In genomic region chr19:18339703-18340102, GRCh38 we compare ENCODE assay signal across 8 cellular contexts. TPM values are rescaled to one million over a fixed set of nuclear protein-coding genes. Genes with fewer than 3 reads are reported as not detected.
DNase-seq lines count a peak whose midpoint lies in the region; ATAC-seq, FAIRE-seq and TF ChIP-seq lines count a peak whose summit lies in the region.

No MANE protein-coding gene starts in this region.

- dilution Hi-C loops in keratinocyte (cut with MboI; ENCODE audit: extremely low pct_ligation_motif_present, low sequenced_read_pairs): no loop called here

- peaks cover 25% of the 10 kb centered on the region for H3K4me1 ChIP-seq in keratinocyte (ENCODE audit: control insufficient read depth, extremely low read depth, insufficient read depth, low read length)

- H3K9me3 Mint-ChIP-seq in activated B cell treated with CpG ODN at 0.5 μM for 24 hours (no peaks in the 10 kb centered on the region), type B pancreatic cell (no peaks in the 10 kb centered on the region)

- no peak overlapping the region for H3K9ac ChIP-seq in keratinocyte (ENCODE audit: control insufficient read depth, extremely low read depth, insufficient read depth, low read length)

- H3K4me3 Mint-ChIP-seq in activated B cell treated with CpG ODN at 0.5 μM for 24 hours: peak overlapping the region; percentile 80
- peak overlapping the region; percentile 88 for H3K4me3 Mint-ChIP-seq in type B pancreatic cell

- H3K79me2 ChIP-seq in keratinocyte (ENCODE audit: control insufficient read depth, insufficient read depth, low read length): no peaks in the 10 kb centered on the region

- peaks cover 14% of the 10 kb centered on the region for H3K36me3 Mint-ChIP-seq in activated B cell treated with CpG ODN at 0.5 μM for 24 hours (ENCODE audit: low read depth)
- H3K36me3 Mint-ChIP-seq in type B pancreatic cell: no peaks in the 10 kb centered on the region

- no peak overlapping the region for H3K27ac ChIP-seq in HL-60 (replicated peaks)
- no peak overlapping the region for H3K27ac ChIP-seq in keratinocyte (ENCODE audit: control insufficient read depth, insufficient read depth, low read length)

- H3K27ac Mint-ChIP-seq in activated B cell treated with CpG ODN at 0.5 μM for 24 hours: no peak overlapping the region
- peak overlapping the region; percentile 22 for H3K27ac Mint-ChIP-seq in type B pancreatic cell

- no peak for FAIRE-seq in keratinocyte (lab: Jason Lieb, UNC)

- no peak for ATAC-seq in activated B cell treated with CpG ODN at 0.5 μM for 24 hours (ENCODE audit: low read depth)
- ATAC-seq in HG03571 (IDR thresholded peaks at IDR 0.05; ENCODE audit: unreplicated experiment): no peak
- no peak for ATAC-seq in HG03354 (IDR thresholded peaks at IDR 0.05; ENCODE audit: poor library complexity, severe bottlenecking, unreplicated experiment)

- H3K4me3 ChIP-seq in HL-60 (replicated peaks; ENCODE audit: insufficient read depth, low read length) (no peak overlapping the region; the same call in 1 of the 2 replicates), keratinocyte (ENCODE audit: control insufficient read depth in 2 of 3, extremely low read depth in 1 of 3, insufficient read depth in 2 of 3, low read depth in 1 of 3, low read length in 3 of 3) (no peak overlapping the region)

- H3K27me3 ChIP-seq in HL-60 (ENCODE audit: insufficient read depth, poor library complexity, severe bottlenecking) (no peaks in the 10 kb centered on the region), keratinocyte (ENCODE audit: control insufficient read depth, extremely low read depth, insufficient read depth, low read length) (no peaks in the 10 kb centered on the region)

- H3K9me1 ChIP-seq in keratinocyte (ENCODE audit: control insufficient read depth, extremely low read depth, insufficient read depth, low read length): no peaks in the 10 kb centered on the region

- intact Hi-C loops in activated B cell treated with CpG ODN at 0.5 μM for 24 hours (cut with micrococcal nuclease): loop anchor here (2.0 kb wide), 1 partner anchor 79 kb away; the partner anchor contains the start of gene SSBP4

- no peaks in the 10 kb centered on the region for H4K20me1 ChIP-seq in keratinocyte (ENCODE audit: control insufficient read depth, extremely low read depth, insufficient read depth, low read length)

- H3K4me2 ChIP-seq in keratinocyte (ENCODE audit: control insufficient read depth, extremely low read depth, insufficient read depth, low read depth, low read length): peak overlapping the region; percentile 74

- CTCF ChIA-PET in activated B cell treated with CpG ODN at 0.5 μM for 24 hours (lab: Charles Lee): interaction anchor here (1.0 to 2.0 kb wide), 7 partner anchors 10 to 73 kb away, joined by 3 to 15 read pairs (median 6); no protein-coding TSS in a partner anchor

- H3K36me3 ChIP-seq in keratinocyte (ENCODE audit: control insufficient read depth in 2 of 2, extremely low read depth in 1 of 2, insufficient read depth in 2 of 2, low read length in 2 of 2): no peaks in the 10 kb centered on the region

- no peak overlapping the region for H2AFZ ChIP-seq in keratinocyte (ENCODE audit: control insufficient read depth, low read length)

- POLR2A ChIA-PET in activated B cell treated with CpG ODN at 0.5 μM for 24 hours (lab: Charles Lee): interaction anchor here (0.6 to 1.6 kb wide), 7 partner anchors 17 to 89 kb away, joined by 3 to 6 read pairs (median 4); partner anchors contain the start of gene LSM4

- H3K9me3 ChIP-seq in keratinocyte (ENCODE audit: control insufficient read depth, low read depth, low read length): no peaks in the 10 kb centered on the region

- TF ChIP-seq CTCF in HL-60 (IDR thresholded peaks at IDR 0.05; ENCODE audit: insufficient read depth, low read length) (peak; percentile 15), activated B cell treated with CpG ODN at 0.5 μM for 24 hours (IDR thresholded peaks at IDR 0.05) (no peak), keratinocyte (optimal IDR thresholded peaks at IDR 0.05 in 1 of 3, IDR thresholded peaks at IDR 0.05 in 1 of 3, conservative IDR thresholded peaks at IDR 0.05 in 1 of 3; ENCODE audit: extremely low read depth in 1 of 3, insufficient read depth in 2 of 3, low read length in 3 of 3) (peak in 1 of 3 experiments; percentile 28), type B pancreatic cell (conservative IDR thresholded peaks at IDR 0.05) (peak; percentile 35)

- H3K4me1 Mint-ChIP-seq in activated B cell treated with CpG ODN at 0.5 μM for 24 hours (peaks cover 13% of the 10 kb centered on the region), type B pancreatic cell (ENCODE audit: unreplicated experiment) (peaks cover 22% of the 10 kb centered on the region)

- peak; percentile 3 for DNase-seq in COLO668 (lab: John Stamatoyannopoulos, UW; ENCODE audit: unreplicated experiment)
- peak in 1 of 2 experiments; percentile 39 for DNase-seq in HL-60 (ENCODE audit: low read depth in 1 of 2, low spot score in 1 of 2)
- DNase-seq in activated B cell treated with CpG ODN at 0.5 μM for 24 hours: no peak
- no peak for DNase-seq in keratinocyte (ENCODE audit: low read depth, low spot score)
- DNase-seq in type B pancreatic cell (ENCODE audit: extremely low spot score, unreplicated experiment): no peak
- no peak for DNase-seq in NCI-H2107 (lab: John Stamatoyannopoulos, UW)

- H3K27me3 Mint-ChIP-seq in activated B cell treated with CpG ODN at 0.5 μM for 24 hours (peaks cover 6% of the 10 kb centered on the region), type B pancreatic cell (no peaks in the 10 kb centered on the region)

RNA-seq across cellular contexts. Expression of gene PGPEP1, which starts 0.7 kb away (rescaled TPM):
- total RNA-seq in activated B cell treated with CpG ODN at 0.5 μM for 24 hours (5.6 and 6.9 TPM in 2 replicates), type B pancreatic cell (ENCODE audit: low replicate concordance) (28.8 and 46.7 TPM in 2 replicates)
- 4.8 to 5.8 TPM (median 5.6 TPM) in 3 replicates for polyA plus RNA-seq in keratinocyte
- polyA plus RNA-seq in keratinocyte (2011; ENCODE audit: low read depth): 1.3 TPM
- 4.0 and 4.4 TPM in 2 replicates for polyA plus RNA-seq in keratinocyte (2011; cell fraction: cytosol; rRNA removed)
- polyA plus RNA-seq in keratinocyte (2011; cell fraction: nucleus; rRNA removed): 9.2 and 10.9 TPM in 2 replicates
- 4.5 and 4.8 TPM in 2 replicates for polyA plus RNA-seq in keratinocyte (2012; ENCODE audit: low replicate concordance)
- polyA minus RNA-seq in keratinocyte: 8.9 to 13.1 TPM (median 11.7 TPM) in 3 replicates
- polyA minus RNA-seq in keratinocyte (2011; cell fraction: cytosol; rRNA and poly(A)+ RNA removed): 7.5 TPM
- 6.7 and 7.3 TPM in 2 replicates for polyA minus RNA-seq in keratinocyte (2011; cell fraction: nucleus; rRNA and poly(A)+ RNA removed)

RNA-seq across cellular contexts. Expression of gene LSM4, which starts 16.8 kb away (rescaled TPM):
- total RNA-seq in activated B cell treated with CpG ODN at 0.5 μM for 24 hours: 59.2 and 70.3 TPM in 2 replicates
- polyA plus RNA-seq in keratinocyte: 150 to 170 TPM (median 162 TPM) in 3 replicates
- polyA plus RNA-seq in keratinocyte (2011; ENCODE audit: low read depth): 50.4 TPM
- polyA plus RNA-seq in keratinocyte (2011; cell fraction: cytosol; rRNA removed): 74.7 and 141 TPM in 2 replicates
- polyA plus RNA-seq in keratinocyte (2011; cell fraction: nucleus; rRNA removed): 41.7 and 45.2 TPM in 2 replicates
- 86.5 and 186 TPM in 2 replicates for polyA plus RNA-seq in keratinocyte (2012; ENCODE audit: low replicate concordance)
- 30.7 to 49.0 TPM (median 33.8 TPM) in 3 replicates for polyA minus RNA-seq in keratinocyte
- 109 TPM for polyA minus RNA-seq in keratinocyte (2011; cell fraction: cytosol; rRNA and poly(A)+ RNA removed)
- polyA minus RNA-seq in keratinocyte (2011; cell fraction: nucleus; rRNA and poly(A)+ RNA removed): 16.4 and 21.7 TPM in 2 replicates
- total RNA-seq in type B pancreatic cell (ENCODE audit: low replicate concordance): 196 and 223 TPM in 2 replicates

RNA-seq across cellular contexts. Expression of gene GDF15, which starts 46.3 kb away (rescaled TPM):
- total RNA-seq in activated B cell treated with CpG ODN at 0.5 μM for 24 hours (not detected in 2 replicates), type B pancreatic cell (ENCODE audit: low replicate concordance) (102 and 106 TPM in 2 replicates)
- polyA plus RNA-seq in keratinocyte: 0.27 to 0.49 TPM (median 0.31 TPM) in 3 replicates
- polyA plus RNA-seq in keratinocyte (2011; ENCODE audit: low read depth): 13.0 TPM
- polyA plus RNA-seq in keratinocyte (2011; cell fraction: cytosol; rRNA removed): 0.56 and 0.99 TPM in 2 replicates
- 1.9 and 2.4 TPM in 2 replicates for polyA plus RNA-seq in keratinocyte (2011; cell fraction: nucleus; rRNA removed)
- 0.39 and 61.8 TPM in 2 replicates for polyA plus RNA-seq in keratinocyte (2012; ENCODE audit: low replicate concordance)
- polyA minus RNA-seq in keratinocyte: 0.20 to 1.0 TPM in 2 of 3 replicates, not detected in the other
- not detected for polyA minus RNA-seq in keratinocyte (2011; cell fraction: cytosol; rRNA and poly(A)+ RNA removed)
- polyA minus RNA-seq in keratinocyte (2011; cell fraction: nucleus; rRNA and poly(A)+ RNA removed): 1.6 and 2.0 TPM in 2 replicates

RNA-seq across cellular contexts. Expression of gene LRRC25, which starts 57.7 kb away (rescaled TPM):
- total RNA-seq in activated B cell treated with CpG ODN at 0.5 μM for 24 hours (0.47 and 0.88 TPM in 2 replicates), type B pancreatic cell (ENCODE audit: low replicate concordance) (0.19 TPM in 1 of 2 replicates, not detected in the other)
- not detected in 3 replicates for polyA plus RNA-seq in keratinocyte
- polyA plus RNA-seq in keratinocyte (2011; ENCODE audit: low read depth): not detected
- polyA plus RNA-seq in keratinocyte (2011; cell fraction: cytosol; rRNA removed): not detected in 2 replicates
- not detected in 2 replicates for polyA plus RNA-seq in keratinocyte (2011; cell fraction: nucleus; rRNA removed)
- polyA plus RNA-seq in keratinocyte (2012; ENCODE audit: low replicate concordance): not detected in 2 replicates
- not detected in 3 replicates for polyA minus RNA-seq in keratinocyte
- not detected for polyA minus RNA-seq in keratinocyte (2011; cell fraction: cytosol; rRNA and poly(A)+ RNA removed)
- polyA minus RNA-seq in keratinocyte (2011; cell fraction: nucleus; rRNA and poly(A)+ RNA removed): not detected in 2 replicates

RNA-seq across cellular contexts. Expression of gene JUND, which starts 58.3 kb away (rescaled TPM):
- total RNA-seq in activated B cell treated with CpG ODN at 0.5 μM for 24 hours: 206 and 225 TPM in 2 replicates
- polyA plus RNA-seq in keratinocyte: 17.2 to 36.7 TPM (median 20.7 TPM) in 3 replicates
- polyA plus RNA-seq in keratinocyte (2011; ENCODE audit: low read depth): 36.2 TPM
- polyA plus RNA-seq in keratinocyte (2011; cell fraction: cytosol; rRNA removed): 13.4 and 56.6 TPM in 2 replicates
- polyA plus RNA-seq in keratinocyte (2011; cell fraction: nucleus; rRNA removed): 31.1 and 77.4 TPM in 2 replicates
- polyA plus RNA-seq in keratinocyte (2012; ENCODE audit: low replicate concordance): 25.3 and 35.2 TPM in 2 replicates
- polyA minus RNA-seq in keratinocyte: 8.8 to 21.5 TPM (median 11.9 TPM) in 3 replicates
- 116 TPM for polyA minus RNA-seq in keratinocyte (2011; cell fraction: cytosol; rRNA and poly(A)+ RNA removed)
- polyA minus RNA-seq in keratinocyte (2011; cell fraction: nucleus; rRNA and poly(A)+ RNA removed): 81.8 and 91.2 TPM in 2 replicates
- total RNA-seq in type B pancreatic cell (ENCODE audit: low replicate concordance): 126 and 232 TPM in 2 replicates

Comparison
In these comparisons a context has a peak if more than half of its experiments do, and no peak if none do; other contexts are left out.
1. RNA of gene GDF15, which starts 46.3 kb away (total RNA-seq): 102 to 106 TPM in type B pancreatic cell; not detected in activated B cell treated with CpG ODN at 0.5 μM for 24 hours; every median in the first group is over 100 times any median in the second.